13 cellular contexts compared by ENCODE assay signal in genomic region chr9:125509476-125509875, GRCh38.
DNase-seq lines count a peak whose midpoint lies in the region; ATAC-seq and TF ChIP-seq lines count a peak whose summit lies in the region.
"Had no signal": no experiment of that assay in that cellular context is flagged by ENCODE, and none has a peak within 500 bp of the region (broad histone marks: within the 10 kb centered on the region; RNA-seq: fewer than 3 reads in every experiment).

No MANE protein-coding gene starts in this region.

- peak; percentile 61 for ATAC-seq in gastroesophageal sphincter
- no peak for ATAC-seq in naive thymus-derived CD8-positive, alpha-beta T cell
- ATAC-seq: activated CD4-positive, alpha-beta T cell treated with anti-CD3 and anti-CD28 coated beads for 36 hours; Panc1 had no signal

- no peaks in the 10 kb centered on the region for H3K27me3 ChIP-seq in gastroesophageal sphincter
- H3K27me3 ChIP-seq in stomach, result no peaks in the 10 kb centered on the region

- H3K27me3 Mint-ChIP-seq in endothelial cell (ENCODE audit: unreplicated experiment), result peaks cover 2% of the 10 kb centered on the region
- no peaks in the 10 kb centered on the region for H3K27me3 Mint-ChIP-seq in naive thymus-derived CD8-positive, alpha-beta T cell
- H3K27me3 Mint-ChIP-seq: activated CD4-positive, alpha-beta T cell treated with anti-CD3 and anti-CD28 coated beads for 36 hours; activated T-cell treated with anti-CD3 and anti-CD28 coated beads, Interleukin-2, amount 50 U/mL, for 24 hours had no signal

- H3K36me3 Mint-ChIP-seq in endothelial cell (ENCODE audit: low read depth, unreplicated experiment), result no peaks in the 10 kb centered on the region
- peaks cover 7 to 31% (median 15%) of the 10 kb centered on the region in 3 donors for H3K36me3 Mint-ChIP-seq in naive thymus-derived CD8-positive, alpha-beta T cell

- no peaks in the 10 kb centered on the region for H3K9me3 Mint-ChIP-seq in endothelial cell (ENCODE audit: unreplicated experiment)
- no peaks in the 10 kb centered on the region for H3K9me3 Mint-ChIP-seq in naive thymus-derived CD8-positive, alpha-beta T cell
- H3K9me3 Mint-ChIP-seq: activated T-cell treated with anti-CD3 and anti-CD28 coated beads, Interleukin-2, amount 50 U/mL, for 24 hours; H9; neural crest cell had no signal

- H3K4me1 ChIP-seq in gastroesophageal sphincter, result peaks cover 4 to 68% (median 4%) of the 10 kb centered on the region in 3 donors
- peaks cover 10 to 57% (median 25%) of the 10 kb centered on the region in 4 donors for H3K4me1 ChIP-seq in stomach

- no peak overlapping the region for H3K4me3 ChIP-seq in gastroesophageal sphincter
- no peak overlapping the region for H3K4me3 ChIP-seq in stomach

- no peak overlapping the region for H3K27ac Mint-ChIP-seq in endothelial cell (ENCODE audit: unreplicated experiment)
- peak overlapping the region in 2 of 10 donors; percentile 33 to 34 for H3K27ac Mint-ChIP-seq in naive thymus-derived CD8-positive, alpha-beta T cell
- H3K27ac Mint-ChIP-seq: activated CD4-positive, alpha-beta T cell treated with anti-CD3 and anti-CD28 coated beads for 36 hours; activated T-cell treated with anti-CD3 and anti-CD28 coated beads, Interleukin-2, amount 50 U/mL, for 24 hours had no signal

- no peak for TF ChIP-seq CTCF in VCaP (conservative IDR thresholded peaks at IDR 0.05)
- TF ChIP-seq CTCF in gastroesophageal sphincter (IDR thresholded peaks at IDR 0.05), result peak in 1 of 4 experiments; percentile 22
- no peak for TF ChIP-seq CTCF in stomach (IDR thresholded peaks at IDR 0.05)
- TF ChIP-seq CTCF in endothelial cell (IDR thresholded peaks at IDR 0.05; ENCODE audit: unreplicated experiment), result no peak

- intact Hi-C loops in stomach (cut with DNase I; ENCODE audit: low total_unique reads), result no loop called here

- POLR2A ChIA-PET in naive thymus-derived CD8-positive, alpha-beta T cell (lab: Charles Lee), result no interaction called here

- WGBS in gastroesophageal sphincter (ENCODE audit: low coverage in 1 of 2), 2 donors, result 17 to 25% methylated on average over 5 of the region's 5 CpGs
- WGBS in stomach, 5 donors, result 56 to 63% (median 58%) methylated on average over 5 of the region's 5 CpGs

- H3K4me1 Mint-ChIP-seq in endothelial cell (ENCODE audit: unreplicated experiment), result no peaks in the 10 kb centered on the region
- H3K4me1 Mint-ChIP-seq in naive thymus-derived CD8-positive, alpha-beta T cell, result peaks cover 4 to 9% (median 6%) of the 10 kb centered on the region in 4 donors

- H3K4me3 Mint-ChIP-seq in endothelial cell (ENCODE audit: unreplicated experiment), result no peak overlapping the region
- H3K4me3 Mint-ChIP-seq in naive thymus-derived CD8-positive, alpha-beta T cell, result no peak overlapping the region
- H3K4me3 Mint-ChIP-seq: activated CD4-positive, alpha-beta T cell treated with anti-CD3 and anti-CD28 coated beads for 36 hours; activated T-cell treated with anti-CD3 and anti-CD28 coated beads, Interleukin-2, amount 50 U/mL, for 24 hours; H9; neural crest cell had no signal

- TF ChIP-seq EP300 in gastroesophageal sphincter (IDR thresholded peaks at IDR 0.05), result no peak
- no peak for TF ChIP-seq EP300 in stomach (IDR thresholded peaks at IDR 0.05)

- TF ChIP-seq POLR2A in gastroesophageal sphincter (IDR thresholded peaks at IDR 0.05) (no peak), stomach (IDR thresholded peaks at IDR 0.05) (no peak)

- no peaks in the 10 kb centered on the region for H3K9me3 ChIP-seq in gastroesophageal sphincter
- no peaks in the 10 kb centered on the region for H3K9me3 ChIP-seq in stomach

- H3K27ac ChIP-seq in VCaP, result peak overlapping the region; percentile 98; the same call in 1 of the 2 replicates
- H3K27ac ChIP-seq in gastroesophageal sphincter, result peak overlapping the region in 3 of 4 donors; percentile 11 to 28 (median 20)
- H3K27ac ChIP-seq in stomach, result peak overlapping the region in 3 of 5 donors; percentile 3 to 74 (median 11)

- H3K36me3 ChIP-seq in gastroesophageal sphincter, result peaks cover 0 to 4% of the 10 kb centered on the region in 2 donors
- H3K36me3 ChIP-seq in stomach, result no peaks in the 10 kb centered on the region

- DNase-seq in GM03348 (ENCODE audit: low spot score), result peak; percentile 72
- no peak for DNase-seq in stomach
- no peak for DNase-seq in NCI-H1105 treated with DMSO at 0.1 percent for 48 hours (lab: John Stamatoyannopoulos, UW)
- DNase-seq in endothelial cell (ENCODE audit: low spot score), result no peak
- DNase-seq in naive thymus-derived CD8-positive, alpha-beta T cell, result no peak
- DNase-seq: activated CD4-positive, alpha-beta T cell treated with anti-CD3 and anti-CD28 coated beads for 36 hours; activated T-cell treated with anti-CD3 and anti-CD28 coated beads, Interleukin-2, amount 50 U/mL, for 24 hours; H9; stimulated activated naive CD4-positive, alpha-beta T cell treated with Interleukin-2 at 50 U/mL for 16 hours had no signal

Comparison
In these comparisons a context has a peak if more than half of its experiments do, and no peak if none do; other contexts are left out.
1. H3K27ac ChIP-seq: peak in every context shown above with its lines; median percentile 98 in VCaP; 20 in gastroesophageal sphincter; 11 in stomach.